In the genomic region with DNA sequence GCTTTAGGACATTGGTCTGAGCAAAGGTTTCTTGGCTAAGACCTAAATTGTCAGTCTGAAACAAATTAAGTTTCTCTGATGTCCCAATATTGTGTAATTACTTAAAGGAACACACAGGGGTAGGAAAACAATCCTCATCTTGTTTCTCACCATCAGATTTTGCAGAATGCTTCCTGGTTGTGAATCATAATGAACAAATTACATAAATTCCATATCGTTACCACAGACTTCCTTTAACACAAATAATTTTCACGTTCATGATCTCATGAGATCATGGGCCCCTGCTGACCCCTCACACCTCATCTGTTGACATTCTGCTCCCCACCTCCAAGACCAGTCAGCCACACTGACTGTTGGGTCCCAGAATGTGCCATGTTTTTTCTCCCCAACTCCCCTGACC, we compare ENCODE assay signal across 12 cellular contexts.
DNase-seq lines count a peak whose midpoint lies in the region; TF ChIP-seq lines count a peak whose summit lies in the region.
"Had no signal": no experiment of that assay in that cellular context is flagged by ENCODE, and none has a peak within 500 bp of the region (broad histone marks: within the 10 kb centered on the region; RNA-seq: fewer than 3 reads in every experiment).

No MANE protein-coding gene starts in this region.

- TF ChIP-seq POLR2A in adrenal gland (IDR thresholded peaks at IDR 0.05) = no peak

- DNase-seq in Caki2 (ENCODE audit: low read depth) = peak; percentile 12
- DNase-seq in LHCN-M2 (ENCODE audit: low read depth) = peak; percentile 75
- DNase-seq in dermis blood vessel endothelial cell = peak; percentile 75
- DNase-seq in lung microvascular endothelial cell (ENCODE audit: low read depth in 2 of 2) = peak; percentile 5 to 91
- no peak for DNase-seq in adrenal gland
- no peak for DNase-seq in anterior cingulate cortex (lab: John Stamatoyannopoulos, UW)
- DNase-seq in COR-L47 (lab: John Stamatoyannopoulos, UW) = no peak
- DNase-seq in activated CD4-positive, alpha-beta T cell treated with anti-CD3 and anti-CD28 coated beads, Interleukin-2, amount 50 U/mL, for 1 hour = no peak
- DNase-seq: activated CD4-positive, alpha-beta T cell treated with anti-CD3 and anti-CD28 coated beads for 36 hours; C1 segment of cervical spinal cord; left ventricle myocardium superior; NCI-H1436 treated with DMSO at 0.1 percent for 48 hours had no signal

- in situ Hi-C loops in Caki2 (cut with HindIII; ENCODE audit: low pct_unique_long_range_greater_than_20kb, low sequenced_read_pairs) = no loop called here

- no peaks in the 10 kb centered on the region for H3K9me3 ChIP-seq in adrenal gland (replicated peaks in 1 of 3)

- WGBS in adrenal gland, 4 donors = 64 to 80% (median 66%) methylated on average over 2 of the region's 2 CpGs

- H3K36me3 ChIP-seq in adrenal gland (replicated peaks in 1 of 2) = no peaks in the 10 kb centered on the region

- no peaks in the 10 kb centered on the region for H3K27me3 ChIP-seq in adrenal gland

- intact Hi-C loops in adrenal gland (cut with DNase I) = no loop called here

- no peaks in the 10 kb centered on the region for H3K4me1 ChIP-seq in adrenal gland (replicated peaks in 1 of 2)

- no peak overlapping the region for H3K27ac ChIP-seq in adrenal gland

- H3K4me3 ChIP-seq in adrenal gland = no peak overlapping the region

- no peak for TF ChIP-seq CTCF in adrenal gland (IDR thresholded peaks at IDR 0.05)

Comparison
In these comparisons a context has a peak if more than half of its experiments do, and no peak if none do; other contexts are left out.
1. DNase-seq: peak in Caki2 (single experiment), LHCN-M2 (single experiment), dermis blood vessel endothelial cell (single experiment) and lung microvascular endothelial cell (2 of 2); none in adrenal gland (0 of 7), anterior cingulate cortex (0 of 58), COR-L47 (single experiment) and activated CD4-positive, alpha-beta T cell treated with anti-CD3 and anti-CD28 coated beads, Interleukin-2, amount 50 U/mL, for 1 hour (single experiment).